Comparison of ENCODE assay signal across 12 cellular contexts in genomic region chr20:44597930-44598329, GRCh38. TPM values are rescaled to one million over a fixed set of nuclear protein-coding genes. Genes with fewer than 3 reads are reported as not detected.
DNase-seq lines count a peak whose midpoint lies in the region; ATAC-seq and TF ChIP-seq lines count a peak whose summit lies in the region.
"Had no signal": no experiment of that assay in that cellular context is flagged by ENCODE, and none has a peak within 500 bp of the region (broad histone marks: within the 10 kb centered on the region; RNA-seq: fewer than 3 reads in every experiment).

No MANE protein-coding gene starts in this region.

- peak overlapping the region; percentile 76 for H3K27ac Mint-ChIP-seq in activated CD4-positive, alpha-beta T cell treated with anti-CD3 and anti-CD28 coated beads for 36 hours

- intact Hi-C loops in activated CD4-positive, alpha-beta T cell treated with anti-CD3 and anti-CD28 coated beads for 36 hours (cut with DNase I, micrococcal nuclease) = no loop called here
- intact Hi-C loops in ascending aorta (cut with DNase I) = no loop called here
- intact Hi-C loops in lower lobe of right lung (cut with DNase I) = no loop called here

- H3K27ac ChIP-seq in ascending aorta (peak overlapping the region; percentile 97), lower lobe of right lung (peak overlapping the region; percentile 77), thoracic aorta (peak overlapping the region; percentile 91 to 96)
- H3K27ac ChIP-seq: epithelial cell of prostate had no signal

- H3K4me3 Mint-ChIP-seq in activated CD4-positive, alpha-beta T cell treated with anti-CD3 and anti-CD28 coated beads for 36 hours = no peak overlapping the region

- TF ChIP-seq CTCF in ascending aorta (IDR thresholded peaks at IDR 0.05) = no peak
- TF ChIP-seq CTCF in lower lobe of right lung (IDR thresholded peaks at IDR 0.05) = no peak
- no peak for TF ChIP-seq CTCF in thoracic aorta (IDR thresholded peaks at IDR 0.05)

- H3K4me1 ChIP-seq in ascending aorta = peaks cover 50 to 88% of the 10 kb centered on the region in 2 donors
- peaks cover 81% of the 10 kb centered on the region for H3K4me1 ChIP-seq in lower lobe of right lung
- peaks cover 77 to 86% of the 10 kb centered on the region in 2 donors for H3K4me1 ChIP-seq in thoracic aorta (ENCODE audit: control insufficient read depth in 1 of 2, low read depth in 2 of 2)

- H3K9me3 Mint-ChIP-seq in activated CD4-positive, alpha-beta T cell treated with anti-CD3 and anti-CD28 coated beads for 36 hours (ENCODE audit: low read depth) = no peaks in the 10 kb centered on the region

- H3K9me3 ChIP-seq in ascending aorta = no peaks in the 10 kb centered on the region
- H3K9me3 ChIP-seq in lower lobe of right lung = no peaks in the 10 kb centered on the region
- H3K9me3 ChIP-seq in thoracic aorta = no peaks in the 10 kb centered on the region

- no peak for ATAC-seq in activated CD4-positive, alpha-beta T cell treated with anti-CD3 and anti-CD28 coated beads for 36 hours
- ATAC-seq in lower lobe of right lung (peak; percentile 16 to 43), thoracic aorta (ENCODE audit: insufficient number of reproducible peaks, low FRiP score, low read depth) (no peak), HG03025 (IDR thresholded peaks at IDR 0.05; ENCODE audit: low FRiP score, unreplicated experiment) (no peak)

- no peaks in the 10 kb centered on the region for H3K27me3 Mint-ChIP-seq in activated CD4-positive, alpha-beta T cell treated with anti-CD3 and anti-CD28 coated beads for 36 hours

- POLR2A ChIA-PET in activated CD4-positive, alpha-beta T cell treated with anti-CD3 and anti-CD28 coated beads for 36 hours (lab: Charles Lee) = interaction anchor here (1.0 kb wide), 1 partner anchor 74 kb away, joined by 3 read pairs; no protein-coding TSS in a partner anchor

- H3K36me3 ChIP-seq in ascending aorta (peaks cover 0 to under 1% of the 10 kb centered on the region in 2 donors), lower lobe of right lung (no peaks in the 10 kb centered on the region), thoracic aorta (no peaks in the 10 kb centered on the region)

- H3K27me3 ChIP-seq in ascending aorta = no peaks in the 10 kb centered on the region
- no peaks in the 10 kb centered on the region for H3K27me3 ChIP-seq in lower lobe of right lung (ENCODE audit: low read depth)
- no peaks in the 10 kb centered on the region for H3K27me3 ChIP-seq in thoracic aorta (replicated peaks; ENCODE audit: insufficient read depth)

- peaks cover 17% of the 10 kb centered on the region for H3K4me1 Mint-ChIP-seq in activated CD4-positive, alpha-beta T cell treated with anti-CD3 and anti-CD28 coated beads for 36 hours

- no peak for DNase-seq in activated CD4-positive, alpha-beta T cell treated with anti-CD3 and anti-CD28 coated beads for 36 hours
- no peak for DNase-seq in activated CD4-positive, alpha-beta T cell treated with anti-CD3 and anti-CD28 coated beads, Interleukin-2, amount 50 U/mL, for 1 hour
- no peak for DNase-seq in ascending aorta (ENCODE audit: low spot score in 2 of 2)
- no peak for DNase-seq in lower lobe of right lung
- DNase-seq in thoracic aorta (ENCODE audit: low spot score) = no peak
- no peak for DNase-seq in MV-4-11 (lab: John Stamatoyannopoulos, UW)
- DNase-seq in stimulated activated CD8-positive, alpha-beta memory T cell treated with anti-CD3 and anti-CD28 coated beads, Interleukin-4, amount 100 ng/mL, for 48 hours = no peak
- DNase-seq: midbrain, NCI-H1436, SHP77 treated with DMSO at 0.1 percent for 48 hours had no signal

- CTCF ChIA-PET in activated CD4-positive, alpha-beta T cell treated with anti-CD3 and anti-CD28 coated beads for 36 hours (lab: Charles Lee) = interaction anchor here (0.6 to 4.1 kb wide), 7 partner anchors 11 to 203 kb away, joined by 3 to 32 read pairs (median 3); no protein-coding TSS in a partner anchor

- H3K36me3 Mint-ChIP-seq in activated CD4-positive, alpha-beta T cell treated with anti-CD3 and anti-CD28 coated beads for 36 hours (ENCODE audit: low read depth) = no peaks in the 10 kb centered on the region

- peak overlapping the region in 1 of 2 donors; percentile 5 for H3K4me3 ChIP-seq in ascending aorta
- no peak overlapping the region for H3K4me3 ChIP-seq in lower lobe of right lung
- no peak overlapping the region for H3K4me3 ChIP-seq in thoracic aorta

RNA-seq across cellular contexts. Expression of gene PKIG, which starts 15.6 kb away (rescaled TPM):
- total RNA-seq in activated CD4-positive, alpha-beta T cell treated with anti-CD3 and anti-CD28 coated beads for 36 hours = 1 to 10 TPM; 4.5 to 4.6 TPM
- total RNA-seq in ascending aorta (84.7 TPM), lower lobe of right lung (61.6 TPM), thoracic aorta (100 to 1,000 TPM; 125 to 186 TPM)

RNA-seq across cellular contexts. Expression of gene ADA, which starts 53.6 kb away (rescaled TPM):
- total RNA-seq in activated CD4-positive, alpha-beta T cell treated with anti-CD3 and anti-CD28 coated beads for 36 hours = 10 to 100 TPM; 33.8 to 37.8 TPM
- total RNA-seq in ascending aorta = 0.75 TPM
- 7.7 TPM for total RNA-seq in lower lobe of right lung
- 10 to 100 TPM in 1 of 2 donors, 1 to 10 TPM in 1; 8.1 to 20.6 TPM for total RNA-seq in thoracic aorta

Comparison
In these comparisons a context has a peak if more than half of its experiments do, and no peak if none do; other contexts are left out.
1. ATAC-seq: peak in lower lobe of right lung (2 of 2); none in activated CD4-positive, alpha-beta T cell treated with anti-CD3 and anti-CD28 coated beads for 36 hours (single experiment), thoracic aorta (single experiment) and HG03025 (single experiment).
2. RNA of gene PKIG, which starts 15.6 kb away (total RNA-seq): 125 to 186 TPM in thoracic aorta, 84.7 TPM in ascending aorta (single experiment) and 61.6 TPM in lower lobe of right lung (single experiment); 4.5 to 4.6 TPM in activated CD4-positive, alpha-beta T cell treated with anti-CD3 and anti-CD28 coated beads for 36 hours; every median in the first group is over 10 times any median in the second.
3. Peak in every context shown above with its lines, with median percentiles within 50 percentile points of each other: H3K27ac ChIP-seq.